ENCODE assay signal across 22 cellular contexts in genomic region chr4:114964016-114964415, GRCh38.
"Had no signal": no experiment of that assay in that cellular context is flagged by ENCODE, and none has a peak within 500 bp of the region (broad histone marks: within the 10 kb centered on the region; RNA-seq: fewer than 3 reads in every experiment).

No MANE protein-coding gene starts in this region.

- H3K27me3 Mint-ChIP-seq: activated CD4-positive, alpha-beta T cell treated with anti-CD3 and anti-CD28 coated beads for 36 hours; activated CD8-positive, alpha-beta T cell treated with anti-CD3 and anti-CD28 coated beads for 36 hours; activated naive CD4-positive, alpha-beta T cell treated with anti-CD3 and anti-CD28 coated beads, Interleukin-2, amount 10 ng/mL, durations not matched to agents 7 days and 5 days; activated naive CD8-positive, alpha-beta T cell treated with anti-CD3 and anti-CD28 coated beads for 36 hours had no signal

- H3K4me1 Mint-ChIP-seq: activated CD4-positive, alpha-beta T cell treated with anti-CD3 and anti-CD28 coated beads for 36 hours; activated naive CD4-positive, alpha-beta T cell treated with anti-CD3 and anti-CD28 coated beads, Interleukin-2, amount 10 ng/mL, durations not matched to agents 7 days and 5 days; activated naive CD8-positive, alpha-beta T cell treated with anti-CD3 and anti-CD28 coated beads for 36 hours had no signal

- DNase-seq: activated CD4-positive, alpha-beta T cell treated with anti-CD3 and anti-CD28 coated beads for 36 hours; activated CD4-positive, alpha-beta T cell treated with anti-CD3 and anti-CD28 coated beads, Interleukin-2, amount 50 U/mL, for 1 hour; activated CD8-positive, alpha-beta memory T cell treated with anti-CD3 and anti-CD28 coated beads, Interleukin-2, amount 50 U/mL, for 4 hours; activated CD8-positive, alpha-beta T cell treated with anti-CD3 and anti-CD28 coated beads for 36 hours; activated gamma-delta T cell treated with Interleukin-2 at 50 U/mL for 16 hours; activated naive CD4-positive, alpha-beta T cell treated with anti-CD3 and anti-CD28 coated beads, Interleukin-2, amount 10 ng/mL, durations not matched to agents 7 days and 5 days; activated naive CD8-positive, alpha-beta T cell treated with anti-CD3 and anti-CD28 coated beads for 36 hours; activated T-cell treated with anti-CD3 and anti-CD28 coated beads, Interleukin-2, amount 50 U/mL, for 72 hours; NCI-H1092; NCI-H1417; NCI-H2081 treated with DMSO at 0.1 percent for 48 hours; NCI-H524 treated with DMSO at 0.1 percent for 48 hours; NCI-H774; NK-92 treated with Interleukin-12 subunit alpha and Interleukin-12 subunit beta, amount 100 ng/mL, for 24 hours; OCI-M1; Peyer's patch; Right ventricle myocardium superior; SJCRH30; SK-N-SH; T-helper 1 cell; WERI-Rb-1 had no signal

- H3K36me3 Mint-ChIP-seq: activated naive CD4-positive, alpha-beta T cell treated with anti-CD3 and anti-CD28 coated beads, Interleukin-2, amount 10 ng/mL, durations not matched to agents 7 days and 5 days; activated naive CD8-positive, alpha-beta T cell treated with anti-CD3 and anti-CD28 coated beads for 36 hours had no signal

- ATAC-seq: activated CD4-positive, alpha-beta T cell treated with anti-CD3 and anti-CD28 coated beads for 36 hours; activated CD8-positive, alpha-beta T cell treated with anti-CD3 and anti-CD28 coated beads for 36 hours; activated T-cell treated with anti-CD3 and anti-CD28 coated beads, Interleukin-2, amount 50 U/mL, for 72 hours had no signal

- H3K4me3 Mint-ChIP-seq: activated CD4-positive, alpha-beta T cell treated with anti-CD3 and anti-CD28 coated beads for 36 hours; activated CD8-positive, alpha-beta T cell treated with anti-CD3 and anti-CD28 coated beads for 36 hours; activated naive CD4-positive, alpha-beta T cell treated with anti-CD3 and anti-CD28 coated beads, Interleukin-2, amount 10 ng/mL, durations not matched to agents 7 days and 5 days; activated naive CD8-positive, alpha-beta T cell treated with anti-CD3 and anti-CD28 coated beads for 36 hours; activated T-cell treated with anti-CD3 and anti-CD28 coated beads, Interleukin-2, amount 50 U/mL, for 72 hours had no signal

- H3K27ac Mint-ChIP-seq: activated CD4-positive, alpha-beta T cell treated with anti-CD3 and anti-CD28 coated beads for 36 hours; activated CD8-positive, alpha-beta T cell treated with anti-CD3 and anti-CD28 coated beads for 36 hours; activated naive CD4-positive, alpha-beta T cell treated with anti-CD3 and anti-CD28 coated beads, Interleukin-2, amount 10 ng/mL, durations not matched to agents 7 days and 5 days; activated naive CD8-positive, alpha-beta T cell treated with anti-CD3 and anti-CD28 coated beads for 36 hours; activated T-cell treated with anti-CD3 and anti-CD28 coated beads, Interleukin-2, amount 50 U/mL, for 72 hours; activated T-helper 2 cell treated with anti-CD3 and anti-CD28 coated beads, Interferon-gamma antibody, Interleukin-2, Interleukin-4, amounts not matched to agents 10 μg/mL and 5 μg/mL and 100 μg/mL, durations not matched to agents 14 hours and 24 hours and 36 hours had no signal
